ENCODE assay signal across 8 cellular contexts in the genomic region with DNA sequence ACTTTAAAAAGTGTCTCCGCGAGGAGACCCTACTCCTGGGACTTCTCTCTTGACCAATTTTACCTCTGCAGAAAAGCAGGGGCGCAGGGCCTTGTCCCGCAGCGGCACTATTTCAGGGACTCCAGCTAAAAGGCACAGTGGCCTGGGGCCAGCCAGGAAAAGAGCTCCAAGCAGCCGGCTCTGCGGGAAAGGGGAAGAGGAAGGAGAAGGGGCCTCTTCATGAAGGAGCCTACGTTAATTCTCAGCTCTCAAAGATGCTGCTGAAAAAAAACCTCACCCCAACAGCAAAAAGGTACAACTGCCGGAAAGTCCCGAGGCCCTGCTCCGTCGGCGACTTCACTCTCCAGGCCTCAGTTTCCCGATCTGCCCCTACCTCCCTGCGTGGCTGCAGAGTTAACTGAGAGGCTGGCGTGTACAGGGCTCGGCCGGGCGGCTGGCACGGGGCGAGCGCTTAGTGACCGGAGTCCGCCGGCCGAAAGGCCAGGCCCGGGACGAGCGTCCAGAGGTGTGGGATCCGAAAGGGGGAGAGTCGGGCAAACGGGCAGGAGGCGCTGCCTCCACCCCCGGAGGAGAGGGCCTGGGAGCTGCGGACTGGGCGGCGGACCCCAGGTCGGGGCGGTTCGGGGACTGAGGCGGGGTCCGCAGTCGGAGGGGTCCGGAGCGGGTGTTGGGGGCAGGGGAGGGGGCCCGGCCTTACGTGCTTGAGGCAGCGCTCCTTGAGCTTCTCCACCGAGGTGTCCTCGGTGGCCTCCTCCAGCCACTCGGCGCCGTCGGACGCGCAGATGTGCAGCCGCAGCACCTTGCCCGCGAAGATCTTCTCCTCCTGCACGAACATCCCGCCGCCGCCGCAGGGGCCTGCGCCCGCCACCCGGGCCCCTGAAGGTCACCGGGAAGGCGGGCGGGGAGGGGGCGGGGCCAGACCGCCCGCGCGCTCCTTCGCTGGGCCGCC. TPM values are rescaled to one million over a fixed set of nuclear protein-coding genes. Genes with fewer than 3 reads are reported as not detected.
DNase-seq lines count a peak whose midpoint lies in the region; ATAC-seq and TF ChIP-seq lines count a peak whose summit lies in the region.

No MANE protein-coding gene starts in this region.

- no peaks in the 10 kb centered on the region for H3K9me3 Mint-ChIP-seq in GM23338

- H3K36me3 ChIP-seq in GM06990 (ENCODE audit: control insufficient read depth, insufficient read depth, low read length): no peaks in the 10 kb centered on the region; the same call in 1 of the 2 replicates
- no peaks in the 10 kb centered on the region for H3K36me3 ChIP-seq in GM23338 (ENCODE audit: insufficient read depth)
- no peaks in the 10 kb centered on the region for H3K36me3 ChIP-seq in right lobe of liver
- H3K36me3 ChIP-seq in thyroid gland: no peaks in the 10 kb centered on the region

- H3K4me3 Mint-ChIP-seq in GM23338: peak overlapping the region; percentile 86

- no peaks in the 10 kb centered on the region for H3K9me2 ChIP-seq in GM23338 (ENCODE audit: insufficient read depth)

- H3F3A ChIP-seq in GM23338 (replicated peaks; ENCODE audit: low read depth): 0 out of 2 replicates have a peak, but pooled peaks cover 9% of the 10 kb centered on the region

- H3K27me3 Mint-ChIP-seq in GM23338 (ENCODE audit: insufficient read depth, low read depth, poor library complexity): peaks cover 12% of the 10 kb centered on the region

- TF ChIP-seq POLR2A in right lobe of liver (IDR thresholded peaks at IDR 0.05): peak; percentile 35
- TF ChIP-seq POLR2A in thyroid gland (IDR thresholded peaks at IDR 0.05): peak in 1 of 2 donors; percentile 52

- H4K20me1 ChIP-seq in GM23338 (replicated peaks; ENCODE audit: insufficient read depth): peaks cover 18% of the 10 kb centered on the region

- intact Hi-C loops in right lobe of liver (cut with DNase I): no loop called here
- intact Hi-C loops in thyroid gland (cut with DNase I): loop anchor here (5.0 to 10.0 kb wide), 2 partner anchors 53 to 284 kb away; partner anchors contain the start of genes CAMSAP1 and QSOX2

- H3K27ac Mint-ChIP-seq in GM23338: no peak overlapping the region; the same call in 1 of the 2 replicates

- H3K4me1 ChIP-seq in GM23338 (ENCODE audit: insufficient read depth): peaks cover 7% of the 10 kb centered on the region; the same call in 1 of the 2 replicates
- H3K4me1 ChIP-seq in right lobe of liver: peaks cover 0 to 14% (median 0%) of the 10 kb centered on the region in 4 donors
- peaks cover 8 to 10% of the 10 kb centered on the region in 2 donors for H3K4me1 ChIP-seq in thyroid gland

- no peak for DNase-seq in GM06990 (ENCODE audit: extremely low read depth, insufficient read length)
- peak; percentile 53 for DNase-seq in GM23338 (ENCODE audit: low spot score)
- peak; percentile 58 for DNase-seq in NCI-H69 (lab: John Stamatoyannopoulos, UW)
- DNase-seq in cardiac fibroblast (ENCODE audit: low read depth in 2 of 2): peak; percentile 16 to 17
- no peak for DNase-seq in right lobe of liver
- DNase-seq in thyroid gland: peak; percentile 27 to 39
- DNase-seq in NCI-H1694 treated with DMSO at 0.1 percent for 48 hours (lab: John Stamatoyannopoulos, UW): no peak

- ATAC-seq in GM23338 (peak; percentile 48), right lobe of liver (peak; percentile 28 to 50 (median 40)), GM18868 (IDR thresholded peaks at IDR 0.05; ENCODE audit: unreplicated experiment) (no peak)

- peaks cover 22% of the 10 kb centered on the region for H3K4me1 Mint-ChIP-seq in GM23338

- H2AFZ ChIP-seq in GM23338: no peak overlapping the region

- no peaks in the 10 kb centered on the region for H3K36me3 Mint-ChIP-seq in GM23338 (ENCODE audit: low read depth)

- H3K27me3 ChIP-seq in GM06990 (replicated peaks; ENCODE audit: control insufficient read depth, insufficient read depth, low read length) (no peaks in the 10 kb centered on the region; the same call in 1 of the 2 replicates), GM23338 (ENCODE audit: insufficient read depth) (no peaks in the 10 kb centered on the region), right lobe of liver (no peaks in the 10 kb centered on the region), thyroid gland (no peaks in the 10 kb centered on the region)

- 4% methylated on average over 13 of the region's 77 CpGs for WGBS in right lobe of liver (ENCODE audit: insufficient coverage, low coverage, low lambda C conversion rate, missing lambda C conversion rate)
- WGBS in thyroid gland, 2 donors: 3 to 4% methylated on average over 31 to 33 of the region's 77 CpGs

- H3K27ac ChIP-seq in GM23338 (ENCODE audit: low read depth): no peak overlapping the region
- H3K27ac ChIP-seq in right lobe of liver: peak overlapping the region; percentile 62 to 76 (median 69)
- peak overlapping the region; percentile 39 to 77 (median 69) for H3K27ac ChIP-seq in thyroid gland

- H3K4me3 ChIP-seq in GM06990 (replicated peaks; ENCODE audit: low read depth, low read length) (peak overlapping the region; percentile 95), GM23338 (peak overlapping the region; percentile 97), cardiac fibroblast (replicated peaks in 1 of 2; ENCODE audit: low read depth in 2 of 2, low read length in 2 of 2) (peak overlapping the region; percentile 79 to 82), right lobe of liver (peak overlapping the region; percentile 85 to 95 (median 92)), thyroid gland (replicated peaks in 1 of 3) (peak overlapping the region; percentile 58 to 82 (median 82))

- peak overlapping the region; percentile 99 for H3K4me2 ChIP-seq in GM23338

- H3K79me2 ChIP-seq in GM23338 (replicated peaks; ENCODE audit: insufficient read depth): peaks cover 50% of the 10 kb centered on the region

- H3K9me3 ChIP-seq in right lobe of liver (no peaks in the 10 kb centered on the region), thyroid gland (no peaks in the 10 kb centered on the region)

- TF ChIP-seq CTCF in GM06990 (IDR thresholded peaks at IDR 0.05; ENCODE audit: insufficient read depth, low read length, poor library complexity, severe bottlenecking) (no peak), GM23338 (conservative IDR thresholded peaks at IDR 0.05; ENCODE audit: low read depth in 2 of 2) (no peak; a peak in 1 of 4 replicates), cardiac fibroblast (IDR thresholded peaks at IDR 0.05; ENCODE audit: low read depth, low read length) (no peak), right lobe of liver (IDR thresholded peaks at IDR 0.05) (no peak), thyroid gland (IDR thresholded peaks at IDR 0.05) (no peak)

TF ChIP-seq in GM23338, 12 proteins besides CTCF, POLR2A, EP300 and RAD21:
- TF ChIP-seq POLR2AphosphoS5 (IDR thresholded peaks at IDR 0.05; ENCODE audit: low read depth) (peak; percentile 53), ZNF331 (CRISPR knock-in tag; IDR thresholded peaks at IDR 0.05; ENCODE audit: low read depth) (0 out of 2 replicates have a peak, but pooled peaks have one; percentile 5), ZNF114 (CRISPR knock-in tag; IDR thresholded peaks at IDR 0.05) (no peak)
- TF ChIP-seq, protein P1, sequence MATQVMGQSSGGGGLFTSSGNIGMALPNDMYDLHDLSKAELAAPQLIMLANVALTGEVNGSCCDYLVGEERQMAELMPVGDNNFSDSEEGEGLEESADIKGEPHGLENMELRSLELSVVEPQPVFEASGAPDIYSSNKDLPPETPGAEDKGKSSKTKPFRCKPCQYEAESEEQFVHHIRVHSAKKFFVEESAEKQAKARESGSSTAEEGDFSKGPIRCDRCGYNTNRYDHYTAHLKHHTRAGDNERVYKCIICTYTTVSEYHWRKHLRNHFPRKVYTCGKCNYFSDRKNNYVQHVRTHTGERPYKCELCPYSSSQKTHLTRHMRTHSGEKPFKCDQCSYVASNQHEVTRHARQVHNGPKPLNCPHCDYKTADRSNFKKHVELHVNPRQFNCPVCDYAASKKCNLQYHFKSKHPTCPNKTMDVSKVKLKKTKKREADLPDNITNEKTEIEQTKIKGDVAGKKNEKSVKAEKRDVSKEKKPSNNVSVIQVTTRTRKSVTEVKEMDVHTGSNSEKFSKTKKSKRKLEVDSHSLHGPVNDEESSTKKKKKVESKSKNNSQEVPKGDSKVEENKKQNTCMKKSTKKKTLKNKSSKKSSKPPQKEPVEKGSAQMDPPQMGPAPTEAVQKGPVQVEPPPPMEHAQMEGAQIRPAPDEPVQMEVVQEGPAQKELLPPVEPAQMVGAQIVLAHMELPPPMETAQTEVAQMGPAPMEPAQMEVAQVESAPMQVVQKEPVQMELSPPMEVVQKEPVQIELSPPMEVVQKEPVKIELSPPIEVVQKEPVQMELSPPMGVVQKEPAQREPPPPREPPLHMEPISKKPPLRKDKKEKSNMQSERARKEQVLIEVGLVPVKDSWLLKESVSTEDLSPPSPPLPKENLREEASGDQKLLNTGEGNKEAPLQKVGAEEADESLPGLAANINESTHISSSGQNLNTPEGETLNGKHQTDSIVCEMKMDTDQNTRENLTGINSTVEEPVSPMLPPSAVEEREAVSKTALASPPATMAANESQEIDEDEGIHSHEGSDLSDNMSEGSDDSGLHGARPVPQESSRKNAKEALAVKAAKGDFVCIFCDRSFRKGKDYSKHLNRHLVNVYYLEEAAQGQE (IDR thresholded peaks at IDR 0.05; ENCODE audit: unreplicated experiment): no peak

RNA-seq across cellular contexts. Expression of gene UBAC1, which starts 0.6 kb away (rescaled TPM):
- total RNA-seq in GM23338 (2014; rRNA removed; shearing (Covaris generic)): 86.6 and 95.7 TPM in 2 replicates
- 63.2 and 71.6 TPM in 2 replicates for polyA plus RNA-seq in GM23338 (2016; fragmentation: Nextera tagmentation; extraction: Ambion mirVana)
- 10 to 100 TPM; 15.2 to 27.0 (median 16.5) TPM for total RNA-seq in right lobe of liver
- total RNA-seq in thyroid gland: 10 to 100 TPM; 37.9 to 56.2 (median 44.2) TPM

RNA-seq across cellular contexts. Expression of gene CAMSAP1, which starts 53.3 kb away (rescaled TPM):
- total RNA-seq in GM23338 (2014; rRNA removed; shearing (Covaris generic)): 57.6 and 75.4 TPM in 2 replicates
- polyA plus RNA-seq in GM23338 (2016; fragmentation: Nextera tagmentation; extraction: Ambion mirVana): 6.9 and 8.2 TPM in 2 replicates
- total RNA-seq in right lobe of liver (10 to 100 TPM in 3 of 6 experiments, 1 to 10 TPM in 3; 5.2 to 16.1 (median 10.4) TPM), thyroid gland (10 to 100 TPM; 11.8 to 23.4 (median 19.9) TPM)

Comparison
In these comparisons a context has a peak if more than half of its experiments do, and no peak if none do; other contexts are left out.
1. DNase-seq: peak in GM23338 (single experiment), NCI-H69 (single experiment), cardiac fibroblast (2 of 2) and thyroid gland (2 of 2); none in GM06990 (single experiment), right lobe of liver (0 of 3) and NCI-H1694 treated with DMSO at 0.1 percent for 48 hours (single experiment).
2. Peak in every context shown above with its lines, with median percentiles within 50 percentile points of each other: H3K4me3 ChIP-seq.